8 cellular contexts compared by ENCODE assay signal in the genomic region with DNA sequence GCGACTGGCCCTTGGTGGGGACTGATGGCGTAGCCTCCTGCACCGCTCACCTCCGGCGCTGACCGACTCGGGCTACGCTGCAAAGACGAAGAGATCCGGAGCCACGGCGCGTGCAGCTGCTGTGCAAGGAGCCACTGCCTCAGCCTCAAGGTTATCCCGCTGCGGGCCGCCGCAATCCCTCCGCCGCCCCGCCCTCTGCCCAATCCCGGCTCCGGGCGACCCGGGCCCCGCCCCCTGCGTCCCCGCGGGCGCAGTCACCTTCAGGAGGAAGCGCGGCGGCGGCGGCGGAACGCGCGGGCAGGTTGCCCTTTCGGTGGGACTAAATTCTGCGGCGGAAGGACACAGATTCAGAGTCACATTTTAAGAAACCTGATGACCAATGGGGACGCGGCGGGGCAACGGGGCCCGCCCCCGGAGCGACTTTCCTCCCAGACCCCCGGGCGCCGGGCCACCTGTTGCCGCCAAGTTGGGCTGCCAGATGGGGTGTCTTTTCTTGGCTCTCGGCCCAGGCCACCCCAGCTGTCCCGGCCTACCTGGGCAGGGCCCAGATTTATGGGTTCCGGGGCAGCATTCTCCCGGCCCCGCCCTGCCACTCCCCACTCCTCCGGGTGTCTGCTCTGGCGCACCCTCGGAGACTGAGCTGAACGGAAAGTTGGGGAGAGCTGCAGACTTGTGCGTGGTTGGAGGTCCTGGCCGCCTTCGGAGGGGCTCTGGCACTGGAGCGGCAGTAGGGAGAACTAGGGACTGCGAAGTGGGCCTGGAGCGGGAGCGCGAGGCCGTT. TPM values are rescaled to one million over a fixed set of nuclear protein-coding genes. Genes with fewer than 3 reads are reported as not detected.
DNase-seq lines count a peak whose midpoint lies in the region; ATAC-seq and TF ChIP-seq lines count a peak whose summit lies in the region.

A gene (minus strand): TSS at position 125 of the 781 bp plus-strand sequence. CDS start 12,093 bp downstream, outside the sequence.

- CTCF ChIA-PET in CD4-positive, alpha-beta memory T cell (lab: Charles Lee; ENCODE audit: partially characterized antibody) = interaction anchor here (0.7 to 2.4 kb wide), 5 partner anchors 8 to 43 kb away, joined by 3 to 15 read pairs (median 4); no protein-coding TSS in a partner anchor

- H3K27ac Mint-ChIP-seq in CD4-positive, alpha-beta memory T cell = peak within 1 kb of the TSS; percentile 94 to 100 (median 97)

- H3K9me3 ChIP-seq in CD4-positive, alpha-beta memory T cell (ENCODE audit: control insufficient read depth in 1 of 2, low read length in 2 of 2) = no peaks in the 10 kb centered on the region
- no peaks in the 10 kb centered on the region for H3K9me3 ChIP-seq in lung (ENCODE audit: control insufficient read depth in 2 of 2, insufficient read depth in 1 of 2, low read length in 1 of 2)

- peak; percentile 88 to 90 (median 89) for DNase-seq in CD4-positive, alpha-beta memory T cell
- DNase-seq in HT-29 (ENCODE audit: low spot score) (peak; percentile 99), lung (ENCODE audit: low spot score) (peak; percentile 97)
- DNase-seq in NK-92 treated with Interleukin-12 subunit alpha and Interleukin-12 subunit beta, amount 100 ng/mL, for 24 hours (lab: John Stamatoyannopoulos, UW) = peak; percentile 99
- peak; percentile 99 for DNase-seq in activated CD8-positive, alpha-beta memory T cell treated with anti-CD3 and anti-CD28 coated beads for 24 hours
- DNase-seq in effector CD4-positive, alpha-beta T cell = peak; percentile 85
- peak; percentile 94 to 98 (median 97) for DNase-seq in stimulated activated CD4-positive, alpha-beta T cell treated with anti-CD3 and anti-CD28 coated beads, TNF-alpha, amount 100 ng/mL, for 24 hours (ENCODE audit: low read depth in 3 of 3)

- TF ChIP-seq CTCF in lung (IDR thresholded peaks at IDR 0.05; ENCODE audit: control extremely low read depth, extremely low read depth) = no peak

- no peaks in the 10 kb centered on the region for H3K36me3 ChIP-seq in CD4-positive, alpha-beta memory T cell (ENCODE audit: insufficient read depth, low read length)
- no peaks in the 10 kb centered on the region for H3K36me3 ChIP-seq in lung (ENCODE audit: control insufficient read depth in 2 of 2, insufficient read depth in 2 of 2, low read length in 2 of 2)

- peaks cover 35 to 70% (median 50%) of the 10 kb centered on the region in 4 donors for H3K4me1 Mint-ChIP-seq in CD4-positive, alpha-beta memory T cell

- peaks cover 0 to 4% of the 10 kb centered on the region in 2 donors for H3K27me3 Mint-ChIP-seq in CD4-positive, alpha-beta memory T cell

- H3K9me3 Mint-ChIP-seq in CD4-positive, alpha-beta memory T cell = no peaks in the 10 kb centered on the region

- intact Hi-C loops in CD4-positive, alpha-beta memory T cell (cut with micrococcal nuclease) = loop anchor here (1.0 kb wide), 3 partner anchors 41 to 243 kb away; a partner anchor contains a TSS

- H3K36me3 Mint-ChIP-seq in CD4-positive, alpha-beta memory T cell = peaks cover 0 to 24% of the 10 kb centered on the region in 2 donors

- no peaks in the 10 kb centered on the region for H3K27me3 ChIP-seq in CD4-positive, alpha-beta memory T cell (ENCODE audit: insufficient read depth, low read length)
- no peaks in the 10 kb centered on the region for H3K27me3 ChIP-seq in lung (ENCODE audit: control insufficient read depth, insufficient read depth)

- H3K4me3 ChIP-seq in CD4-positive, alpha-beta memory T cell (ENCODE audit: low read length in 2 of 2) = peak within 1 kb of the TSS; percentile 68 to 92
- H3K4me3 ChIP-seq in lung = peak within 1 kb of the TSS; percentile 82

- POLR2A ChIA-PET in CD4-positive, alpha-beta memory T cell (lab: Charles Lee; ENCODE audit: partially characterized antibody) = interaction anchor here (0.6 to 5.0 kb wide), 16 partner anchors 9 to 299 kb away, joined by 3 to 39 read pairs (median 6); a partner anchor contains a TSS

- H3K27ac ChIP-seq in CD4-positive, alpha-beta memory T cell (ENCODE audit: low read depth, low read length) = peak within 1 kb of the TSS; percentile 96
- peak within 1 kb of the TSS; percentile 97 to 99 for H3K27ac ChIP-seq in lung (ENCODE audit: low read depth in 1 of 2, low read length in 1 of 2)

- ATAC-seq in GM19467 (IDR thresholded peaks at IDR 0.05; ENCODE audit: unreplicated experiment) (peak; percentile 36), lung (ENCODE audit: insufficient read depth, low FRiP score) (peak; percentile 90)

- WGBS in lung, 2 donors = 0 to 1% methylated on average over 65 to 70 of the region's 70 CpGs

- H3K4me1 ChIP-seq in CD4-positive, alpha-beta memory T cell (ENCODE audit: insufficient read depth, low read length) = peaks cover 42% of the 10 kb centered on the region
- H3K4me1 ChIP-seq in lung (ENCODE audit: control insufficient read depth in 2 of 2, insufficient read depth in 2 of 2, low read length in 2 of 2) = peaks cover 10 to 18% of the 10 kb centered on the region in 2 donors

- peak within 1 kb of the TSS; percentile 95 to 99 (median 98) for H3K4me3 Mint-ChIP-seq in CD4-positive, alpha-beta memory T cell

RNA-seq across cellular contexts. Expression of the gene that starts here (rescaled TPM):
- total RNA-seq in CD4-positive, alpha-beta memory T cell = 100 to 1,000 TPM; 378 to 383 TPM
- polyA plus RNA-seq in CD4-positive, alpha-beta memory T cell = 100 to 1,000 TPM; 440 to 658 TPM
- total RNA-seq in HT-29 (2014; rRNA removed; shearing (Covaris generic)) = 1,702 and 1,855 TPM in 2 replicates
- 100 to 1,000 TPM; 298 to 711 TPM for total RNA-seq in lung
- 100 to 1,000 TPM; 235 to 867 TPM for polyA plus RNA-seq in lung

Comparison
In these comparisons a context has a peak if more than half of its experiments do, and no peak if none do; other contexts are left out.
1. Peak in every context shown above with its lines: DNase-seq, ATAC-seq, H3K4me3 ChIP-seq and H3K27ac ChIP-seq.